Comparison of ENCODE assay signal across 26 cellular contexts in genomic region chr11:114049050-114049449, GRCh38. TPM values are rescaled to one million over a fixed set of nuclear protein-coding genes. Genes with fewer than 3 reads are reported as not detected.
DNase-seq lines count a peak whose midpoint lies in the region; ATAC-seq and TF ChIP-seq lines count a peak whose summit lies in the region.
"Had no signal": no experiment of that assay in that cellular context is flagged by ENCODE, and none has a peak within 500 bp of the region (broad histone marks: within the 10 kb centered on the region; RNA-seq: fewer than 3 reads in every experiment).

No MANE protein-coding gene starts in this region.

- TF ChIP-seq CTCF in breast epithelium (IDR thresholded peaks at IDR 0.05): no peak
- TF ChIP-seq CTCF in MCF 10A (IDR thresholded peaks at IDR 0.05; ENCODE audit: unreplicated experiment): no peak
- TF ChIP-seq CTCF in endodermal cell (conservative IDR thresholded peaks at IDR 0.05): no peak
- TF ChIP-seq CTCF in right lobe of liver (IDR thresholded peaks at IDR 0.05): no peak
- TF ChIP-seq CTCF in progenitor cell of endocrine pancreas (IDR thresholded peaks at IDR 0.05; ENCODE audit: unreplicated experiment): no peak

- POLR2A ChIA-PET in MCF 10A (lab: Yijun Ruan, JAX): interaction anchor here (0.6 kb wide), 1 partner anchor 13 kb away, joined by 3 read pairs; no protein-coding TSS in a partner anchor

- H3K9me3 ChIP-seq in breast epithelium: no peaks in the 10 kb centered on the region
- no peaks in the 10 kb centered on the region for H3K9me3 ChIP-seq in endodermal cell (ENCODE audit: control insufficient read depth, low read length)
- no peaks in the 10 kb centered on the region for H3K9me3 ChIP-seq in right lobe of liver
- no peaks in the 10 kb centered on the region for H3K9me3 ChIP-seq in T-helper 17 cell (ENCODE audit: control insufficient read depth, low read length, poor library complexity, severe bottlenecking)
- H3K9me3 ChIP-seq: SJSA1 had no signal

- H3K9ac ChIP-seq in endodermal cell (ENCODE audit: extremely low read depth, low read length, poor library complexity, severe bottlenecking): no peak overlapping the region

- DNase-seq in breast epithelium (ENCODE audit: low spot score in 2 of 2) (no peak), MCF 10A (ENCODE audit: unreplicated experiment) (no peak), endodermal cell (no peak), right lobe of liver (no peak), progenitor cell of endocrine pancreas (ENCODE audit: low spot score, unreplicated experiment) (no peak), T-helper 17 cell (no peak), AG08395 (ENCODE audit: low spot score) (no peak)
- no peak for DNase-seq in central memory CD4-positive, alpha-beta T cell
- DNase-seq: 8988T; ACHN; CD4-positive, CD25-positive, alpha-beta regulatory T cell; DMS153; H7; NCI-H1092 treated with DMSO at 0.1 percent for 48 hours; NCI-H1436; NCI-H187; NCI-H2171 treated with DMSO at 0.1 percent for 48 hours; NCI-H446; NCI-H524 treated with DMSO at 0.1 percent for 48 hours; NCI-H82; NK-92 treated with Interleukin-12 subunit alpha and Interleukin-12 subunit beta, amount 100 ng/mL, for 24 hours; Right ventricle myocardium superior; RPMI8226 had no signal

- H3K27ac Mint-ChIP-seq in MCF 10A (ENCODE audit: low read depth, unreplicated experiment) (no peak overlapping the region), endodermal cell (peak overlapping the region; percentile 57), progenitor cell of endocrine pancreas (peak overlapping the region; percentile 91), T-helper 17 cell (no peak overlapping the region)
- H3K27ac Mint-ChIP-seq: CD4-positive, CD25-positive, alpha-beta regulatory T cell had no signal

- peaks cover 9% of the 10 kb centered on the region for H3K4me1 Mint-ChIP-seq in MCF 10A (ENCODE audit: insufficient read depth, unreplicated experiment)
- H3K4me1 Mint-ChIP-seq in endodermal cell: peaks cover 16% of the 10 kb centered on the region
- H3K4me1 Mint-ChIP-seq in progenitor cell of endocrine pancreas (ENCODE audit: low read depth): peaks cover 27% of the 10 kb centered on the region
- H3K4me1 Mint-ChIP-seq in T-helper 17 cell: peaks cover 11% of the 10 kb centered on the region

- H3K4me3 ChIP-seq in breast epithelium (no peak overlapping the region), endodermal cell (ENCODE audit: low read length) (peak overlapping the region; percentile 18), right lobe of liver (no peak overlapping the region)
- H3K4me3 ChIP-seq: SJSA1 had no signal

- no peak overlapping the region for H3K4me3 Mint-ChIP-seq in MCF 10A (ENCODE audit: unreplicated experiment)
- H3K4me3 Mint-ChIP-seq in endodermal cell: no peak overlapping the region
- peak overlapping the region; percentile 33 for H3K4me3 Mint-ChIP-seq in progenitor cell of endocrine pancreas (ENCODE audit: low read depth)
- no peak overlapping the region for H3K4me3 Mint-ChIP-seq in T-helper 17 cell
- H3K4me3 Mint-ChIP-seq: CD4-positive, CD25-positive, alpha-beta regulatory T cell had no signal

- 73 to 89% methylated on average over 1 to 2 of the region's 2 CpGs for WGBS in endodermal cell (ENCODE audit: insufficient coverage in 1 of 2, insufficient read length in 1 of 2), 2 experiments
- 24% methylated on average over 2 of the region's 2 CpGs for WGBS in right lobe of liver (ENCODE audit: insufficient coverage, low coverage, low lambda C conversion rate, missing lambda C conversion rate)

- H3K4me1 ChIP-seq in breast epithelium: peaks cover 0 to 6% of the 10 kb centered on the region in 2 donors
- peaks cover 8% of the 10 kb centered on the region for H3K4me1 ChIP-seq in endodermal cell (ENCODE audit: control insufficient read depth, insufficient read depth, low read length)
- peaks cover 0 to 3% (median 0%) of the 10 kb centered on the region in 4 donors for H3K4me1 ChIP-seq in right lobe of liver
- H3K4me1 ChIP-seq: SJSA1 had no signal

- intact Hi-C loops in breast epithelium (cut with DNase I; ENCODE audit: low total_unique reads): no loop called here
- intact Hi-C loops in MCF 10A (cut with micrococcal nuclease): no loop called here
- intact Hi-C loops in right lobe of liver (cut with DNase I): no loop called here

- CTCF ChIA-PET in MCF 10A (lab: Yijun Ruan, JAX): interaction anchor here (1.1 to 1.7 kb wide), 3 partner anchors 10 to 13 kb away, joined by 3 to 6 read pairs (median 4); no protein-coding TSS in a partner anchor

- peak overlapping the region; percentile 58 to 59 for H3K27ac ChIP-seq in breast epithelium
- no peak overlapping the region for H3K27ac ChIP-seq in endodermal cell (ENCODE audit: low read depth, low read length)
- H3K27ac ChIP-seq in right lobe of liver: no peak overlapping the region
- H3K27ac ChIP-seq: HL-60, SJSA1 had no signal

- no peak for TF ChIP-seq POLR2A in breast epithelium (IDR thresholded peaks at IDR 0.05)
- TF ChIP-seq POLR2A in right lobe of liver (IDR thresholded peaks at IDR 0.05): no peak

- H3K36me3 Mint-ChIP-seq in MCF 10A (ENCODE audit: insufficient read depth, unreplicated experiment): no peaks in the 10 kb centered on the region
- no peaks in the 10 kb centered on the region for H3K36me3 Mint-ChIP-seq in endodermal cell (ENCODE audit: low read depth)
- no peaks in the 10 kb centered on the region for H3K36me3 Mint-ChIP-seq in progenitor cell of endocrine pancreas (ENCODE audit: insufficient read depth)
- H3K36me3 Mint-ChIP-seq in T-helper 17 cell (ENCODE audit: low read depth): no peaks in the 10 kb centered on the region
- H3K36me3 Mint-ChIP-seq: CD4-positive, CD25-positive, alpha-beta regulatory T cell had no signal

- peak in 3 of 4 donors; percentile 37 to 59 (median 46) for ATAC-seq in right lobe of liver
- no peak for ATAC-seq in T-helper 17 cell

- H3K27me3 Mint-ChIP-seq in MCF 10A (ENCODE audit: insufficient read depth, unreplicated experiment) (no peaks in the 10 kb centered on the region), endodermal cell (ENCODE audit: insufficient read depth) (peaks cover 27% of the 10 kb centered on the region), progenitor cell of endocrine pancreas (no peaks in the 10 kb centered on the region), T-helper 17 cell (peaks cover 12% of the 10 kb centered on the region)

- H3K9me3 Mint-ChIP-seq in MCF 10A (ENCODE audit: unreplicated experiment): no peaks in the 10 kb centered on the region
- H3K9me3 Mint-ChIP-seq in endodermal cell: no peaks in the 10 kb centered on the region
- no peaks in the 10 kb centered on the region for H3K9me3 Mint-ChIP-seq in progenitor cell of endocrine pancreas (ENCODE audit: low read depth)
- H3K9me3 Mint-ChIP-seq: CD4-positive, CD25-positive, alpha-beta regulatory T cell had no signal

- BruUV-seq in MCF 10A (replicated peaks; lab: Mats Ljungman, UMichigan): no TSS peak

- H3K27me3 ChIP-seq in breast epithelium (no peaks in the 10 kb centered on the region), endodermal cell (ENCODE audit: control insufficient read depth, insufficient read depth, low read length, poor library complexity, severe bottlenecking) (peaks cover 12% of the 10 kb centered on the region), right lobe of liver (no peaks in the 10 kb centered on the region)
- H3K27me3 ChIP-seq: SJSA1 had no signal

- no peaks in the 10 kb centered on the region for H3K36me3 ChIP-seq in breast epithelium
- H3K36me3 ChIP-seq in endodermal cell (ENCODE audit: control insufficient read depth, insufficient read depth, low read length): no peaks in the 10 kb centered on the region
- H3K36me3 ChIP-seq in right lobe of liver: no peaks in the 10 kb centered on the region
- H3K36me3 ChIP-seq: SJSA1 had no signal

RNA-seq across cellular contexts. Expression of gene ZBTB16, which starts 10.5 kb away (rescaled TPM):
- total RNA-seq in breast epithelium (100 to 1,000 TPM; 236 to 358 (median 271) TPM), MCF 10A (2022) (70.4 and 75.3 TPM in 2 replicates), endodermal cell (1 to 10 TPM; 4.1 to 5.8 TPM), right lobe of liver (100 to 1,000 TPM in 2 of 6 experiments, 10 to 100 TPM in 4; 13.1 to 205 (median 52.2) TPM), progenitor cell of endocrine pancreas (29.6 and 32.6 TPM in 2 replicates), T-helper 17 cell (10 to 100 TPM; 17.2 to 20.7 TPM)
- 16.5 TPM for polyA plus RNA-seq in endodermal cell (2013, experiment 1 of 2)
- polyA plus RNA-seq in endodermal cell (2013, experiment 2 of 2): 16.8 TPM
- total RNA-seq: H7, SJSA1 had no signal
- polyA plus RNA-seq: BJ had no signal

Comparison
In these comparisons a context has a peak if more than half of its experiments do, and no peak if none do; other contexts are left out.
1. H3K27ac ChIP-seq: peak in breast epithelium (2 of 2); none in endodermal cell (single experiment) and right lobe of liver (0 of 3).
2. H3K27ac Mint-ChIP-seq: peak in endodermal cell (single experiment) and progenitor cell of endocrine pancreas (single experiment); none in MCF 10A (single experiment) and T-helper 17 cell (single experiment).